Comparison of ENCODE assay signal across 8 cellular contexts in the genomic region with DNA sequence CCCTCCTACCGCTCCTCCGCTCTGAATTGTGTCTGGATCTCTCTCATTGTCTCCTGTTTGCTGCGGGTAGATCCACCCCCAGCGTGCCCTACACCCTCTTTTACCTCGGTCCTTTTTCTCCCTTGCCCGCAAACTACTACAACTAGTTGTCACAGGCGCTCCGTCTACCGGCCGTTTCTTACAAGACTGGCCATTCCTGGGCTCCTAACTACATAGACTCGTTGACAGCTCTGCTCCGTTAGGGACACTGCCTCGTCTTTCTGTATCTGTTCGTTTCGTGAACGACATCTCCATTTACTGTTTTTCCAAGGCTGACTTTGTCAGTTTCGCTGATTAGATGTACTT. TPM values are rescaled to one million over a fixed set of nuclear protein-coding genes. Genes with fewer than 3 reads are reported as not detected.
DNase-seq lines count a peak whose midpoint lies in the region; ATAC-seq and TF ChIP-seq lines count a peak whose summit lies in the region.

No MANE protein-coding gene starts in this region.

- peak; percentile 48 for DNase-seq in BE2C
- DNase-seq in PC-3: peak; percentile 34
- peak in 51 of 58 donors; percentile 6 to 61 (median 35) for DNase-seq in anterior cingulate cortex (lab: John Stamatoyannopoulos, UW)
- peak; percentile 49 for DNase-seq in hepatic stellate cell (ENCODE audit: low spot score)
- DNase-seq in posterior vena cava (ENCODE audit: low spot score): peak; percentile 75
- DNase-seq in NCI-H1105 treated with DMSO at 0.1 percent for 48 hours (lab: John Stamatoyannopoulos, UW): no peak

- H3K9me2 ChIP-seq in PC-3 (replicated peaks; ENCODE audit: low read length): no peaks in the 10 kb centered on the region

- H3K9me3 ChIP-seq in BE2C: no peaks in the 10 kb centered on the region
- H3K9me3 ChIP-seq in PC-3 (ENCODE audit: low read length): no peaks in the 10 kb centered on the region

- no peaks in the 10 kb centered on the region for H3K27me3 ChIP-seq in BE2C
- no peaks in the 10 kb centered on the region for H3K27me3 ChIP-seq in PC-3 (ENCODE audit: low read length)

- H3K4me1 ChIP-seq in BE2C (peaks cover 2% of the 10 kb centered on the region; the same call in 1 of the 2 replicates), PC-3 (ENCODE audit: insufficient read depth, low read length) (peaks cover 8% of the 10 kb centered on the region; the same call in 1 of the 2 replicates)

- H3K9ac ChIP-seq in PC-3 (ENCODE audit: low read length): peak overlapping the region; percentile 61

- peak overlapping the region; percentile 86 for H3K4me2 ChIP-seq in PC-3 (ENCODE audit: low read length)

- TF ChIP-seq CTCF in BE2C (IDR thresholded peaks at IDR 0.05; ENCODE audit: low read depth, low read length) (peak; percentile 42), PC-3 (conservative IDR thresholded peaks at IDR 0.05; ENCODE audit: low read depth, low read length) (peak; percentile 29)

- no peaks in the 10 kb centered on the region for H4K20me1 ChIP-seq in PC-3 (ENCODE audit: low read length)

- H2AFZ ChIP-seq in PC-3 (ENCODE audit: low read length): peak overlapping the region; percentile 95

- POLR2A ChIA-PET in PC-3 (lab: Charles Lee; ENCODE audit: unreplicated experiment): no interaction called here

- CTCF ChIA-PET in PC-3 (lab: Charles Lee): interaction anchor here (1.4 kb wide), 1 partner anchor 32 kb away, joined by 5 read pairs; the partner anchor contains the start of genes ATP5F1C and KIN

- intact Hi-C loops in PC-3 (cut with micrococcal nuclease): loop anchor here (2.0 kb wide), 1 partner anchor 30 kb away; the partner anchor contains the start of gene ATP5F1C
- intact Hi-C loops in posterior vena cava (cut with DNase I): no loop called here

- H3F3A ChIP-seq in PC-3 (ENCODE audit: low read length, unreplicated experiment): no peaks in the 10 kb centered on the region

- peaks cover 22% of the 10 kb centered on the region for H3K79me2 ChIP-seq in PC-3 (ENCODE audit: low read length)

- peaks cover 3% of the 10 kb centered on the region for H3K36me3 ChIP-seq in BE2C
- no peaks in the 10 kb centered on the region for H3K36me3 ChIP-seq in PC-3 (ENCODE audit: low read depth, low read length)

- no TSS peak for BruUV-seq in PC-3 (replicated peaks; lab: Mats Ljungman, UMichigan)

- ATAC-seq in GM18858 (IDR thresholded peaks at IDR 0.05; ENCODE audit: unreplicated experiment) (peak; percentile 38), HG03060 (IDR thresholded peaks at IDR 0.05; ENCODE audit: low read depth, unreplicated experiment) (peak; percentile 20), PC-3 (peak; percentile 83)

- H3K4me3 ChIP-seq in BE2C (ENCODE audit: low read depth, low read length) (peak overlapping the region; percentile 84), PC-3 (ENCODE audit: low read length) (peak overlapping the region; percentile 86)

- no peak overlapping the region for H3K27ac ChIP-seq in PC-3 (ENCODE audit: low read length)

RNA-seq across cellular contexts. Expression of gene TAF3, which starts 0.8 kb away (rescaled TPM):
- 10.1 TPM for polyA plus RNA-seq in BE2C (2012; ENCODE audit: insufficient read depth, insufficient read length, low read depth)
- total RNA-seq in PC-3 (2014; rRNA removed) (1.2 and 2.0 TPM in 2 replicates), posterior vena cava (10 to 100 TPM in 1 of 2 donors, 1 to 10 TPM in 1; 9.9 to 10.8 TPM)

RNA-seq across cellular contexts. Expression of gene ATP5F1C, which starts 31.1 kb away (rescaled TPM):
- polyA plus RNA-seq in BE2C (2012; ENCODE audit: insufficient read depth, insufficient read length, low read depth): 379 TPM
- total RNA-seq in PC-3 (2014; rRNA removed) (167 and 177 TPM in 2 replicates), posterior vena cava (100 to 1,000 TPM; 202 to 212 TPM)

RNA-seq across cellular contexts. Expression of gene KIN, which starts 31.3 kb away (rescaled TPM):
- 8.3 TPM for polyA plus RNA-seq in BE2C (2012; ENCODE audit: insufficient read depth, insufficient read length, low read depth)
- total RNA-seq in PC-3 (2014; rRNA removed) (2.4 and 7.3 TPM in 2 replicates), posterior vena cava (10 to 100 TPM in 1 of 2 donors, 1 to 10 TPM in 1; 8.7 to 11.1 TPM)

Comparison
In these comparisons a context has a peak if more than half of its experiments do, and no peak if none do; other contexts are left out.
1. ATAC-seq: peak in every context shown above with its lines; median percentile 83 in PC-3; 38 in GM18858; 20 in HG03060.